ENCODE assay signal across 1 cellular context in the genomic region with DNA sequence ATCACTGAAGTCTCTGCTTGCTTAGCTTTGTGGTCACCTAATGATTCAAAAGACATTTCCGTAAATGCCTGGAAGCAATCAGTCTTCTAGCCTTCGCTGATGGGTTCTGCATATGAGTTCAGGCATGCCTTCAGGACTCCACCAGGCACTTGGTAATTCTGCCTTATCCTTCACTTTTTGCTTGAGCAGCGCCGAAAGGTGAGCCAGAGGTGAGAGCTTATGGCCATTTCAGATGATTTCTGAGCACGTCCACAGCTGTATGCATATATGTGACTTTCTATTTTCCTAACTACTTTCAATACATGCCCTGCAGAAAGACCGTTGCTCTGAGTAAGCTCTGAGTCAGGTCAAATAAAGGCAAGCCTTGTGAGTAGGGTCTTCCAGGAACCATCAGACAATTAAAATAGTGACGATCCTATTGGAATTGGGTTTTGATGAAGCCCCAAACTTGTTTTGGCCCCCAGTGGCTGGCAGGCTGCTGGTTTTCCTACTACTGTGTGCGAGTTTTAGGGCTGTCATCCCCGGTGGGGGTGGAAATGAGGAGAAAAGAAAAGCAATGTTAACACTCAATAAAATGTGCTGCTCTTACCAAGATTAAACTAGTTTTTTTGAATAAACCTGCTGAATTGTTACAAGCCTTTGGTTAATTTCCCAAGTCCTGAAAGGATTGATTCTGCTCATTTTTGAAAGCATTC.
TF ChIP-seq lines count a peak whose summit lies in the region.

No MANE protein-coding gene starts in this region.

TF ChIP-seq in H1, 55 proteins besides CTCF, POLR2A, EP300 and RAD21 (continued from another document):
- TF ChIP-seq SIN3A (conservative IDR thresholded peaks at IDR 0.05 in 1 of 2, IDR thresholded peaks at IDR 0.05 in 1 of 2; ENCODE audit: low read depth in 1 of 2, low read length in 2 of 2) (no peak), TCF12 (IDR thresholded peaks at IDR 0.05; ENCODE audit: low read depth, low read length) (no peak), HDAC2 (IDR thresholded peaks at IDR 0.05; ENCODE audit: borderline replicate concordance in 1 of 2, low read depth in 2 of 2, low read length in 2 of 2) (no peak), JUND (IDR thresholded peaks at IDR 0.05; ENCODE audit: low read length) (no peak), SP4 (IDR thresholded peaks at IDR 0.05; ENCODE audit: low read length) (no peak), SRF (IDR thresholded peaks at IDR 0.05; ENCODE audit: low read depth, low read length) (no peak), TEAD4 (IDR thresholded peaks at IDR 0.05; ENCODE audit: low read depth, low read length) (no peak), CBX5 (IDR thresholded peaks at IDR 0.05; ENCODE audit: low read depth, low read length) (no peak), GTF2F1 (IDR thresholded peaks at IDR 0.05; ENCODE audit: borderline replicate concordance, low read depth, low read length) (no peak)
- TF ChIP-seq, protein P1, sequence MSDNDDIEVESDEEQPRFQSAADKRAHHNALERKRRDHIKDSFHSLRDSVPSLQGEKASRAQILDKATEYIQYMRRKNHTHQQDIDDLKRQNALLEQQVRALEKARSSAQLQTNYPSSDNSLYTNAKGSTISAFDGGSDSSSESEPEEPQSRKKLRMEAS (IDR thresholded peaks at IDR 0.05): no peak
